ENCODE assay signal across 8 cellular contexts in the genomic region with DNA sequence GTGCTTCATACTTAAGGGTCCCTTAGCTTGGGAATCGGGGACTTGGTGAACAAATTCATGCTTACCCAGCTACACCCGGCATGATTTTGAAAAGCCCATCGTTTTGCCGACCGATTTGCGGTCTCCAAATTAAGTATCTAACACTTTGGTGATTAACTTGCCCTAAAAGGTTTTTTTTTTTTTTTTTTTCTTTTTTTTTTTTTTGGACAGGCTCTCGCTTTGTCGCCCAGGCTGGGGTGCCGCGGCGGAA. TPM values are rescaled to one million over a fixed set of nuclear protein-coding genes. Genes with fewer than 3 reads are reported as not detected.
A peak's percentile ranks its signal among the peaks of the same experiment; 100 is the strongest.
DNase-seq lines count a peak whose midpoint lies in the region; ATAC-seq and TF ChIP-seq lines count a peak whose summit lies in the region.

No MANE protein-coding gene starts in this region.

- 7% methylated on average over 11 of the region's 11 CpGs for WGBS in right cardiac atrium

- peaks cover 53% of the 10 kb centered on the region for H3K4me1 Mint-ChIP-seq in WTC11

- peaks cover 32% of the 10 kb centered on the region for H3K4me1 ChIP-seq in HAP-1
- peaks cover 4% of the 10 kb centered on the region for H3K4me1 ChIP-seq in right cardiac atrium (ENCODE audit: control insufficient read depth, insufficient read depth, low read length)

- ATAC-seq in WTC11 (no peak), right cardiac atrium (no peak)

- peaks cover 39% of the 10 kb centered on the region for H3K36me3 ChIP-seq in HAP-1 (replicated peaks)

- TF ChIP-seq CTCF in WTC11 (IDR thresholded peaks at IDR 0.05) = no peak

- H3K4me3 ChIP-seq in HAP-1 (peak overlapping the region; percentile 91), right cardiac atrium (ENCODE audit: low read length) (peak overlapping the region; percentile 100), skin epidermis (peak overlapping the region; percentile 55 to 97 (median 87))

- intact Hi-C loops in right cardiac atrium (cut with DNase I) = loop anchor here in 2 of 4 donors (10.0 kb wide), 2 partner anchors 123 to 227 kb away; a partner anchor contains a TSS

- CTCF ChIA-PET in WTC11 (lab: Charles Lee) = interaction anchor here (0.6 to 3.2 kb wide), 4 partner anchors 10 to 226 kb away, joined by 4 to 19 read pairs (median 12); no protein-coding TSS in a partner anchor

- H3K9me3 ChIP-seq in HAP-1 (no peaks in the 10 kb centered on the region), right cardiac atrium (ENCODE audit: control insufficient read depth, low read length) (no peaks in the 10 kb centered on the region)

- in situ Hi-C loops in HAP-1 (cut with MboI; ENCODE audit: low sequenced_read_pairs) = no loop called here

- H3K27ac ChIP-seq in right cardiac atrium (ENCODE audit: low read length) (peak overlapping the region; percentile 95), skin epidermis (peak overlapping the region; percentile 95 to 100 (median 99))

- H3K9me3 Mint-ChIP-seq in WTC11 = no peaks in the 10 kb centered on the region

- no peaks in the 10 kb centered on the region for H3K27me3 ChIP-seq in HAP-1 (ENCODE audit: low read depth)
- no peaks in the 10 kb centered on the region for H3K27me3 ChIP-seq in right cardiac atrium (ENCODE audit: control insufficient read depth, insufficient read depth)

- H3K27ac Mint-ChIP-seq in WTC11 = peak overlapping the region; percentile 96; the same call in 1 of the 2 replicates

- H3K4me3 Mint-ChIP-seq in WTC11 = peak overlapping the region; percentile 70

- peaks cover 36% of the 10 kb centered on the region for H3K36me3 Mint-ChIP-seq in WTC11

- POLR2A ChIA-PET in WTC11 (lab: Charles Lee) = interaction anchor here (0.7 to 1.4 kb wide), 5 partner anchors 34 to 122 kb away, joined by 3 to 11 read pairs (median 3); no protein-coding TSS in a partner anchor

- H3K27me3 Mint-ChIP-seq in WTC11 (ENCODE audit: low read depth) = no peaks in the 10 kb centered on the region

- DNase-seq in HAP-1 (ENCODE audit: low spot score in 2 of 2) (no peak), WTC11 (ENCODE audit: low spot score) (no peak), right cardiac atrium (no peak), SKM-1 (lab: John Stamatoyannopoulos, UW; ENCODE audit: unreplicated experiment) (no peak), SKM-1 treated with dmso at 0.1 percent for 144 hours (lab: John Stamatoyannopoulos, UW; ENCODE audit: unreplicated experiment) (no peak)
- DNase-seq in stimulated activated CD8-positive, alpha-beta memory T cell treated with anti-CD3 and anti-CD28 coated beads, Interleukin-4, amount 100 ng/mL, for 48 hours = no peak
- DNase-seq in activated CD4-positive, alpha-beta T cell treated with anti-CD3 and anti-CD28 coated beads, Interleukin-2, amount 50 U/mL, for 1 hour = no peak

TF ChIP-seq in WTC11, 78 proteins besides CTCF, POLR2A, EP300 and RAD21:
- TF ChIP-seq ELF4 (CRISPR knock-in tag; IDR thresholded peaks at IDR 0.05; ENCODE audit: low read depth) (no peak), ZNF138 (CRISPR knock-in tag; conservative IDR thresholded peaks at IDR 0.05) (no peak), ZNF219 (CRISPR knock-in tag; IDR thresholded peaks at IDR 0.05; ENCODE audit: borderline replicate concordance) (no peak)
- TF ChIP-seq, protein P1, sequence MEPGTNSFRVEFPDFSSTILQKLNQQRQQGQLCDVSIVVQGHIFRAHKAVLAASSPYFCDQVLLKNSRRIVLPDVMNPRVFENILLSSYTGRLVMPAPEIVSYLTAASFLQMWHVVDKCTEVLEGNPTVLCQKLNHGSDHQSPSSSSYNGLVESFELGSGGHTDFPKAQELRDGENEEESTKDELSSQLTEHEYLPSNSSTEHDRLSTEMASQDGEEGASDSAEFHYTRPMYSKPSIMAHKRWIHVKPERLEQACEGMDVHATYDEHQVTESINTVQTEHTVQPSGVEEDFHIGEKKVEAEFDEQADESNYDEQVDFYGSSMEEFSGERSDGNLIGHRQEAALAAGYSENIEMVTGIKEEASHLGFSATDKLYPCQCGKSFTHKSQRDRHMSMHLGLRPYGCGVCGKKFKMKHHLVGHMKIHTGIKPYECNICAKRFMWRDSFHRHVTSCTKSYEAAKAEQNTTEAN (CRISPR knock-in tag; IDR thresholded peaks at IDR 0.05) = no peak

RNA-seq across cellular contexts. Expression of a gene that starts 0.8 kb away (rescaled TPM):
- total RNA-seq in WTC11 (2021) (808 to 842 TPM (median 832 TPM) in 3 replicates), right cardiac atrium (100 to 1,000 TPM; 381 to 731 (median 541) TPM)
- polyA plus RNA-seq in right cardiac atrium = 504 TPM

RNA-seq across cellular contexts. Expression of a gene that starts 52.0 kb away (rescaled TPM):
- total RNA-seq in WTC11 (2021) = 25.6 to 27.5 TPM (median 25.9 TPM) in 3 replicates
- 10 to 100 TPM; 21.9 to 27.3 (median 22.4) TPM for total RNA-seq in right cardiac atrium
- polyA plus RNA-seq in right cardiac atrium = 13.2 TPM
